In the genomic region with DNA sequence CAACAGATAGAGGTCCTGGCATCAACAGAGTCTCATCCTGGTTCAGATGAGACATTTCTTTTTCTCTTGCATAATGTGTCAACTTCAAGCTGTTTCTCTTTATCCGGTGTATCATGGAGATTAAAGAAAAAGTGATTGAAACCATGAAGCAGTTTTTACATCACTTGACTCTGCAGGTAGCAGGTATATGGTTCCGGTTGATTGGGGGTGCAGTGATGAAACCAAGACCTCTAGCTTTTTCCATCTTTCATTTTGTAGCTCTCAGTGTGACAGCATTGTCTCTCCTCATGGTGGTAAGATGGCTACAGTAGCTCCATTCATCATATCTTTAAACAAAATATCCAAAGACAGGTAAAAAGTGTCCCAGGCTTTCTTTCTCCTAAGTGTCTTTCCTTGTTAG, we compare ENCODE assay signal across 24 cellular contexts.
"Had no signal": no experiment of that assay in that cellular context is flagged by ENCODE, and none has a peak within 500 bp of the region (broad histone marks: within the 10 kb centered on the region; RNA-seq: fewer than 3 reads in every experiment).

No MANE protein-coding gene starts in this region.

- DNase-seq: activated CD4-positive, alpha-beta T cell treated with anti-CD3 and anti-CD28 coated beads, Interleukin-2, amount 10 ng/mL, durations not matched to agents 7 days and 5 days; activated CD4-positive, alpha-beta T cell treated with anti-CD3 and anti-CD28 coated beads, Interleukin-2, amount 50 U/mL, for 4 hours; activated CD4-positive, CD25-positive, alpha-beta regulatory T cell; activated CD4-positive, CD25-positive, alpha-beta regulatory T cell treated with anti-CD3 and anti-CD28 coated beads, Interleukin-2, amount 50 U/mL, for 72 hours; activated CD8-positive, alpha-beta memory T cell treated with anti-CD3 and anti-CD28 coated beads, Interleukin-2, amount 10 ng/mL, durations not matched to agents 7 days and 5 days; activated CD8-positive, alpha-beta memory T cell treated with anti-CD3 and anti-CD28 coated beads, Interleukin-2, amount 50 U/mL, for 4 hours; activated CD8-positive, alpha-beta T cell treated with anti-CD3 and anti-CD28 coated beads, Interleukin-2, amount 10 ng/mL, durations not matched to agents 7 days and 5 days; activated effector memory CD4-positive, alpha-beta T cell treated with anti-CD3 and anti-CD28 coated beads, Interleukin-2, amount 50 U/mL, for 16 hours; activated T-cell treated with anti-CD3 and anti-CD28 coated beads, Interleukin-2, amount 50 U/mL, for 1 hour; central memory CD4-positive, alpha-beta T cell; cerebellar nuclear complex; colonic mucosa; effector CD8-positive, alpha-beta T cell; esophagus squamous epithelium; foreskin melanocyte; heart right ventricle; T-helper 1 cell; T-helper 17 cell had no signal

- H3K9me3 Mint-ChIP-seq: activated CD4-positive, alpha-beta T cell treated with anti-CD3 and anti-CD28 coated beads, Interleukin-2, amount 10 ng/mL, durations not matched to agents 7 days and 5 days; activated T-helper 2 cell treated with anti-CD3 and anti-CD28 coated beads, Interferon-gamma antibody, Interleukin-2, Interleukin-4, amounts not matched to agents 10 μg/mL and 5 μg/mL and 100 μg/mL, durations not matched to agents 14 hours and 24 hours and 36 hours; T-helper 2 cell treated with Interferon-gamma antibody and Interleukin-4, amounts not matched to agents 5 μg/mL and 100 μg/mL, for 36 hours had no signal

- ATAC-seq: activated CD8-positive, alpha-beta memory T cell treated with anti-CD3 and anti-CD28 coated beads, Interleukin-2, amount 10 ng/mL, durations not matched to agents 7 days and 5 days; activated CD8-positive, alpha-beta T cell treated with anti-CD3 and anti-CD28 coated beads, Interleukin-2, amount 10 ng/mL, durations not matched to agents 7 days and 5 days; gastroesophageal sphincter; heart right ventricle; SK-N-SH treated with all-trans-retinoic acid at 6 μM for 48 hours; T-helper 17 cell had no signal

- H3K27me3 Mint-ChIP-seq: brain had no signal

- H3K27ac Mint-ChIP-seq: activated CD4-positive, alpha-beta T cell treated with anti-CD3 and anti-CD28 coated beads, Interleukin-2, amount 10 ng/mL, durations not matched to agents 7 days and 5 days; activated CD8-positive, alpha-beta memory T cell treated with anti-CD3 and anti-CD28 coated beads, Interleukin-2, amount 10 ng/mL, durations not matched to agents 7 days and 5 days; activated CD8-positive, alpha-beta T cell treated with anti-CD3 and anti-CD28 coated beads, Interleukin-2, amount 10 ng/mL, durations not matched to agents 7 days and 5 days; activated naive CD8-positive, alpha-beta T cell; activated T-helper 2 cell treated with anti-CD3 and anti-CD28 coated beads, Interferon-gamma antibody, Interleukin-2, Interleukin-4, amounts not matched to agents 10 μg/mL and 5 μg/mL and 100 μg/mL, durations not matched to agents 14 hours and 24 hours and 36 hours; T-helper 17 cell; T-helper 2 cell treated with Interferon-gamma antibody and Interleukin-4, amounts not matched to agents 5 μg/mL and 100 μg/mL, for 36 hours had no signal

- H3K36me3 Mint-ChIP-seq: activated CD8-positive, alpha-beta memory T cell treated with anti-CD3 and anti-CD28 coated beads, Interleukin-2, amount 10 ng/mL, durations not matched to agents 7 days and 5 days; activated naive CD8-positive, alpha-beta T cell; brain had no signal

- H3K4me3 Mint-ChIP-seq: activated CD4-positive, alpha-beta T cell treated with anti-CD3 and anti-CD28 coated beads, Interleukin-2, amount 10 ng/mL, durations not matched to agents 7 days and 5 days; activated CD8-positive, alpha-beta memory T cell treated with anti-CD3 and anti-CD28 coated beads, Interleukin-2, amount 10 ng/mL, durations not matched to agents 7 days and 5 days; activated CD8-positive, alpha-beta T cell treated with anti-CD3 and anti-CD28 coated beads, Interleukin-2, amount 10 ng/mL, durations not matched to agents 7 days and 5 days; activated naive CD8-positive, alpha-beta T cell; T-helper 17 cell; T-helper 2 cell treated with Interferon-gamma antibody and Interleukin-4, amounts not matched to agents 5 μg/mL and 100 μg/mL, for 36 hours had no signal
